ENCODE assay signal across 8 cellular contexts in the genomic region with DNA sequence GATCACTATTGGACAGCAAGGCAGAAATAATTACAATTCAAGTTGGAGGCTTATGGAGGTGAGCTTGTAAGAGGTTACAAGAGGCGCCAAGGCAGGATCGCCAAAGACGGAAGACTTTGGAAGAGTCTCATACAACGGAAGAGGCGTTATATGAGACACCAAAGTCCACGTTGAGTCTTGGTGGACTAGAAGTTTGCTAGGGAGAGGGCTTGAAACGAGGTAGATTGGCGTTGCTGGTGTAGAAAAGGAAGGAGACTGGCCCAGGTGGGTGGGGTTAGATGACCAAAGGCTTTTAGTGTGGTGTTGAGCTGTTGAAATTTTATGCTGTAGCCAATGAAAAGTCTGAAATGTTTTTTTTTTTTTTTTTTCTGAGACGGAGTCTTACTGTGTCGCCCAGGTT. TPM values are rescaled to one million over a fixed set of nuclear protein-coding genes. Genes with fewer than 3 reads are reported as not detected.
A peak's percentile ranks its signal among the peaks of the same experiment; 100 is the strongest.
DNase-seq lines count a peak whose midpoint lies in the region; ATAC-seq and TF ChIP-seq lines count a peak whose summit lies in the region.
"Had no signal": no experiment of that assay in that cellular context is flagged by ENCODE, and none has a peak within 500 bp of the region (broad histone marks: within the 10 kb centered on the region; RNA-seq: fewer than 3 reads in every experiment).

No MANE protein-coding gene starts in this region.

- TF ChIP-seq CTCF in GM12865 (IDR thresholded peaks at IDR 0.05; ENCODE audit: insufficient read depth, low read depth, low read length, missing control alignments) (no peak), epithelial cell of esophagus (IDR thresholded peaks at IDR 0.05; ENCODE audit: insufficient read depth, low read depth, low read length, missing control alignments) (no peak)

- no peak overlapping the region for H3K23ac ChIP-seq in trophoblast cell (ENCODE audit: low read length)

- no peak overlapping the region for H2BK5ac ChIP-seq in trophoblast cell (ENCODE audit: low read depth, low read length, poor library complexity)

- H3K14ac ChIP-seq in trophoblast cell (ENCODE audit: low read length) = no peak overlapping the region

- H2AK5ac ChIP-seq in trophoblast cell (ENCODE audit: low read length) = no peak overlapping the region

- H3K27me3 ChIP-seq in NT2/D1 (ENCODE audit: insufficient read depth, insufficient read length) (no peaks in the 10 kb centered on the region), trophoblast cell (ENCODE audit: insufficient read depth, low read length) (no peaks in the 10 kb centered on the region)

- H3K27ac ChIP-seq in trophoblast cell (ENCODE audit: low read depth, low read length) = no peak overlapping the region

- peak overlapping the region; percentile 65 for H3K4ac ChIP-seq in trophoblast cell (ENCODE audit: low read depth, low read length)

- H3K36me3 ChIP-seq in NT2/D1 (ENCODE audit: insufficient read depth, insufficient read length, low read length) (peaks cover 40% of the 10 kb centered on the region), trophoblast cell (ENCODE audit: control insufficient read depth in 1 of 2, insufficient read depth in 2 of 2, low read length in 2 of 2) (peaks cover 4 to 5% of the 10 kb centered on the region in 2 experiments)

- no peak overlapping the region for H2BK12ac ChIP-seq in trophoblast cell (ENCODE audit: low read length)

- H3K9me3 ChIP-seq in NT2/D1 (ENCODE audit: insufficient read depth, low read length) = peaks cover 13% of the 10 kb centered on the region; the same call in 1 of the 2 replicates
- no peaks in the 10 kb centered on the region for H3K9me3 ChIP-seq in trophoblast cell (ENCODE audit: insufficient read depth, low read depth, low read length)

- no peak overlapping the region for H4K91ac ChIP-seq in trophoblast cell (ENCODE audit: low read depth, low read length)

- no peak overlapping the region for H2AFZ ChIP-seq in trophoblast cell (ENCODE audit: insufficient read depth, low read length, poor library complexity)

- H3K4me2 ChIP-seq in trophoblast cell (ENCODE audit: low read length) = peak overlapping the region; percentile 23

- peak overlapping the region; percentile 97 for H3K9ac ChIP-seq in NT2/D1 (ENCODE audit: insufficient read length, low read depth)
- no peak overlapping the region for H3K9ac ChIP-seq in trophoblast cell (ENCODE audit: low read length)

- peak overlapping the region; percentile 82 for H3K4me3 ChIP-seq in GM12865 (ENCODE audit: low read depth, low read length)
- peak overlapping the region; percentile 91 for H3K4me3 ChIP-seq in NT2/D1 (ENCODE audit: insufficient read length, low read depth)
- H3K4me3 ChIP-seq in epithelial cell of esophagus (ENCODE audit: low read length) = peak overlapping the region; percentile 1
- no peak overlapping the region for H3K4me3 ChIP-seq in trophoblast cell (ENCODE audit: low read depth, low read length)

- WGBS in trophoblast cell (ENCODE audit: extremely low coverage, insufficient coverage, insufficient read length) = no CpG with 5 or more reads among the region's 10 CpGs

- no peak overlapping the region for H4K8ac ChIP-seq in trophoblast cell (ENCODE audit: low read depth, low read length)

- no peak overlapping the region for H4K12ac ChIP-seq in trophoblast cell (ENCODE audit: low read depth, low read length)

- no peak overlapping the region for H3K18ac ChIP-seq in trophoblast cell (ENCODE audit: low read length)

- no peaks in the 10 kb centered on the region for H3K4me1 ChIP-seq in NT2/D1 (ENCODE audit: insufficient read depth, insufficient read length)
- peaks cover 3 to 7% of the 10 kb centered on the region in 2 experiments for H3K4me1 ChIP-seq in trophoblast cell (ENCODE audit: control insufficient read depth in 1 of 2, insufficient read depth in 2 of 2, low read length in 2 of 2)

- H2BK120ac ChIP-seq in trophoblast cell (ENCODE audit: insufficient read depth, low read length, poor library complexity) = no peak overlapping the region

- DNase-seq in GM12865 (ENCODE audit: low read depth) (no peak), NT2/D1 (ENCODE audit: low read depth, low spot score) (no peak), epithelial cell of esophagus (ENCODE audit: low read depth) (no peak), trophoblast cell (no peak), HPDE6-E6E7 (ENCODE audit: extremely low spot score) (no peak), NK-92 (lab: John Stamatoyannopoulos, UW; ENCODE audit: unreplicated experiment) (no peak)
- DNase-seq: NCI-H2029 had no signal

- H3K79me1 ChIP-seq in trophoblast cell (ENCODE audit: low read length) = peaks cover 6% of the 10 kb centered on the region

- peaks cover 11% of the 10 kb centered on the region for H3K79me2 ChIP-seq in trophoblast cell (ENCODE audit: control insufficient read depth, insufficient read depth, low read length, poor library complexity)

- ATAC-seq in HG03521 (IDR thresholded peaks at IDR 0.05; ENCODE audit: unreplicated experiment) = no peak

RNA-seq across cellular contexts. Expression of a gene that starts 1.4 kb away (rescaled TPM):
- 21.9 and 23.8 TPM in 2 replicates for polyA plus RNA-seq in trophoblast cell (2013)

RNA-seq across cellular contexts. Expression of a gene that starts 35.2 kb away (rescaled TPM):
- 144 and 148 TPM in 2 replicates for polyA plus RNA-seq in trophoblast cell (2013)
